Comparison of ENCODE assay signal across 9 cellular contexts in genomic region chr11:119491753-119492455, GRCh38.
A peak's percentile ranks its signal among the peaks of the same experiment; 100 is the strongest.
DNase-seq lines count a peak whose midpoint lies in the region; ATAC-seq and TF ChIP-seq lines count a peak whose summit lies in the region.
"Had no signal": no experiment of that assay in that cellular context is flagged by ENCODE, and none has a peak within 500 bp of the region (broad histone marks: within the 10 kb centered on the region; RNA-seq: fewer than 3 reads in every experiment).

No MANE protein-coding gene starts in this region.

- peaks cover 9% of the 10 kb centered on the region; the same call in 1 of the 2 replicates for H3K27me3 ChIP-seq in SK-N-SH (ENCODE audit: insufficient read depth)
- peaks cover 11% of the 10 kb centered on the region for H3K27me3 ChIP-seq in kidney epithelial cell (ENCODE audit: control insufficient read depth, insufficient read depth, low read length)

- no peaks in the 10 kb centered on the region for H3F3A ChIP-seq in SK-N-SH (replicated peaks; ENCODE audit: insufficient read depth)

- POLR2A ChIA-PET in SK-N-SH (lab: Yijun Ruan, JAX): no interaction called here

- no peaks in the 10 kb centered on the region for H3K79me2 ChIP-seq in SK-N-SH (ENCODE audit: insufficient read depth)

- H3K27ac ChIP-seq in SK-N-SH (ENCODE audit: low read depth in 2 of 2, low read length in 1 of 2): no peak overlapping the region

- H3K36me3 ChIP-seq in SK-N-SH (replicated peaks in 1 of 2; ENCODE audit: control insufficient read depth in 1 of 2, insufficient read depth in 2 of 2, low read length in 1 of 2) (no peaks in the 10 kb centered on the region), kidney epithelial cell (ENCODE audit: control insufficient read depth, insufficient read depth, low read length) (no peaks in the 10 kb centered on the region)

- TF ChIP-seq EP300 in SK-N-SH (IDR thresholded peaks at IDR 0.05; ENCODE audit: borderline replicate concordance in 1 of 2, low read depth in 1 of 2, low read length in 1 of 2): no peak

- TF ChIP-seq RAD21 in SK-N-SH (IDR thresholded peaks at IDR 0.05; ENCODE audit: low read length): peak; percentile 14; the same call in 1 of the 2 replicates

- no peak overlapping the region for H2AFZ ChIP-seq in SK-N-SH (ENCODE audit: low read depth)

- peak; percentile 3 for DNase-seq in DMS114 treated with DMSO at 0.1 percent for 48 hours (lab: John Stamatoyannopoulos, UW; ENCODE audit: unreplicated experiment)
- DNase-seq in NCI-H1092 treated with DMSO at 0.1 percent for 48 hours (lab: John Stamatoyannopoulos, UW): peak; percentile 99
- DNase-seq in SK-N-SH: no peak
- no peak for DNase-seq in kidney epithelial cell (ENCODE audit: low read depth)
- no peak for DNase-seq in SIG-M5 treated with dmso at 0.1 percent for 504 hours (lab: John Stamatoyannopoulos, UW; ENCODE audit: unreplicated experiment)
- DNase-seq in NCI-H446 (lab: John Stamatoyannopoulos, UW): no peak
- DNase-seq: activated CD8-positive, alpha-beta T cell treated with anti-CD3 and anti-CD28 coated beads for 36 hours had no signal

- H3K9ac ChIP-seq in SK-N-SH: no peak overlapping the region

- H3K4me1 ChIP-seq in SK-N-SH (ENCODE audit: control insufficient read depth in 1 of 2, insufficient read depth in 2 of 2, low read depth in 1 of 2, low read length in 1 of 2): peaks cover 0 to 7% of the 10 kb centered on the region in 2 experiments; a peak in 1 of 4 replicates

- ATAC-seq in GM19023 (IDR thresholded peaks at IDR 0.05; ENCODE audit: unreplicated experiment): no peak
- ATAC-seq in GM21737 (IDR thresholded peaks at IDR 0.05; ENCODE audit: unreplicated experiment): no peak
- ATAC-seq: activated CD8-positive, alpha-beta T cell treated with anti-CD3 and anti-CD28 coated beads for 36 hours had no signal

- TF ChIP-seq CTCF in SK-N-SH (IDR thresholded peaks at IDR 0.05): peak; percentile 47
- peak; percentile 20 for TF ChIP-seq CTCF in kidney epithelial cell (IDR thresholded peaks at IDR 0.05; ENCODE audit: insufficient read depth, low read length, poor library complexity, severe bottlenecking)

- H3K9me2 ChIP-seq in SK-N-SH: no peaks in the 10 kb centered on the region

- H3K4me2 ChIP-seq in SK-N-SH: no peak overlapping the region

- no peaks in the 10 kb centered on the region for H3K9me3 ChIP-seq in SK-N-SH

- no peaks in the 10 kb centered on the region for H4K20me1 ChIP-seq in SK-N-SH (ENCODE audit: insufficient read depth)

- CTCF ChIA-PET in SK-N-SH (lab: Yijun Ruan, JAX): interaction anchor here (0.6 to 2.8 kb wide), 13 partner anchors 8 to 617 kb away, joined by 3 to 14 read pairs (median 5); partner anchors contain the start of gene NECTIN1

- 69% methylated on average over 15 of the region's 15 CpGs for WGBS in SK-N-SH (ENCODE audit: low lambda C conversion rate)

- H3K4me3 ChIP-seq in SK-N-SH (ENCODE audit: low read depth in 2 of 2, low read length in 1 of 2) (no peak overlapping the region), kidney epithelial cell (ENCODE audit: low read depth, low read length) (no peak overlapping the region)

TF ChIP-seq in SK-N-SH, 30 proteins besides CTCF, POLR2A, EP300 and RAD21:
- TF ChIP-seq MXI1 (IDR thresholded peaks at IDR 0.05; ENCODE audit: low read depth, low read length) (no peak), TEAD4 (IDR thresholded peaks at IDR 0.05; ENCODE audit: borderline replicate concordance, insufficient read depth) (no peak), FOSL2 (IDR thresholded peaks at IDR 0.05; ENCODE audit: borderline replicate concordance, low read depth) (no peak), JUND (IDR thresholded peaks at IDR 0.05) (no peak), NRF1 (IDR thresholded peaks at IDR 0.05; ENCODE audit: low read depth, low read length) (no peak)
TF ChIP-seq in SK-N-SH: peak in this region for 0.

Comparison
In these comparisons a context has a peak if more than half of its experiments do, and no peak if none do; other contexts are left out.
1. DNase-seq: peak in DMS114 treated with DMSO at 0.1 percent for 48 hours (single experiment) and NCI-H1092 treated with DMSO at 0.1 percent for 48 hours (single experiment); none in SK-N-SH (single experiment), kidney epithelial cell (single experiment), SIG-M5 treated with dmso at 0.1 percent for 504 hours (single experiment) and NCI-H446 (0 of 2).